ENCODE assay signal across 1 cellular context in the genomic region with DNA sequence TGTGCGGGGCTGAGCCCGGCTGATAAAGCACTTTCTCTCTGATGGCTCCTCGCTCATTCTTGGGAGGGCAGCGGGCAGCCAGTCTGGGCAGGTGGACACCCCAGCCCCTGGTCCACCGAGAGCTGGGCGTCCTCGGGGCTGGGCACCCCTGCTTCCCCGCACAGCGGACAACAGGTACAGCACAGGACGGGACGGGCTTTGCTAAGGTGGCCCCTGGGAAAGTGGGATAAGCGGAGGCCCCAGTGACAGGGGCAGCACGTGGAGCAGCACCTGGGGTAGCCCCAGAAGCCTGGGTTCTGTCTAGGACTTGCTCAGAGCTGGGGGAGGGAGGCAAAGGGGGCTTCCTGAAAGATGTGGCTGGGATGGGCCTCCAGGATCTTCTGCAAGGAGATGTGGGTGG.
TF ChIP-seq lines count a peak whose summit lies in the region.

No MANE protein-coding gene starts in this region.

TF ChIP-seq in K562, 482 proteins besides CTCF, POLR2A, EP300 and RAD21:
- TF ChIP-seq POLR2G (IDR thresholded peaks at IDR 0.05; ENCODE audit: low read depth, low read length) = 0 out of 2 replicates have a peak, but pooled peaks have one; percentile 30
